25 cellular contexts compared by ENCODE assay signal in genomic region chr17:55258578-55259135, GRCh38. TPM values are rescaled to one million over a fixed set of nuclear protein-coding genes. Genes with fewer than 3 reads are reported as not detected.
"Had no signal": no experiment of that assay in that cellular context is flagged by ENCODE, and none has a peak within 500 bp of the region (broad histone marks: within the 10 kb centered on the region; RNA-seq: fewer than 3 reads in every experiment).

No MANE protein-coding gene starts in this region.

- FAIRE-seq: endothelial cell of umbilical vein, islet of Langerhans, keratinocyte had no signal

- H3K36me3 ChIP-seq: colonic mucosa, esophagus muscularis mucosa, gastrocnemius medialis, heart right ventricle, left lung, lower lobe of right lung had no signal

- H3K27me3 ChIP-seq: esophagus muscularis mucosa, gastrocnemius medialis had no signal

- H3K27ac ChIP-seq: colonic mucosa, esophagus muscularis mucosa, gastrocnemius medialis, heart right ventricle, left lung, lower lobe of right lung had no signal

- H3K4me1 ChIP-seq: colonic mucosa had no signal

- H3K9me3 ChIP-seq: colonic mucosa, esophagus muscularis mucosa, gastrocnemius medialis, left lung, lower lobe of right lung, mucosa of descending colon had no signal

- DNase-seq: colonic mucosa; cortex of kidney; effector CD8-positive, alpha-beta T cell; effector memory CD8-positive, alpha-beta T cell; foreskin fibroblast; foreskin melanocyte; gastrocnemius medialis; glutamatergic neuron; head of caudate nucleus; heart right ventricle; hippocampal formation; left cardiac atrium; left lung; left ventricle myocardium superior; lower lobe of right lung; mesenchymal stem cell; mucosa of descending colon; naive B cell had no signal

- H3K4me3 ChIP-seq: colonic mucosa, esophagus muscularis mucosa, gastrocnemius medialis, heart right ventricle, left lung, lower lobe of right lung, mucosa of descending colon had no signal

- ATAC-seq: effector memory CD8-positive, alpha-beta T cell; gastrocnemius medialis; heart right ventricle; left cardiac atrium; left lung; left ventricle myocardium superior; lower lobe of right lung; mucosa of descending colon had no signal

RNA-seq across cellular contexts. Expression of gene HLF, which starts 6.1 kb away (rescaled TPM):
- total RNA-seq: dermis microvascular lymphatic vessel endothelial cell, endothelial cell of umbilical vein, glomerular endothelial cell, lung microvascular endothelial cell had no signal
- polyA plus RNA-seq: endothelial cell of umbilical vein had no signal
